In genomic region chr5:112996830-112997374, GRCh38 we compare ENCODE assay signal across 27 cellular contexts.
"Had no signal": no experiment of that assay in that cellular context is flagged by ENCODE, and none has a peak within 500 bp of the region (broad histone marks: within the 10 kb centered on the region; RNA-seq: fewer than 3 reads in every experiment).

No MANE protein-coding gene starts in this region.

- H3K27ac Mint-ChIP-seq: activated B cell treated with CpG ODN at 0.5 μM for 24 hours; activated naive CD4-positive, alpha-beta T cell treated with anti-CD3 and anti-CD28 coated beads for 36 hours; activated naive CD8-positive, alpha-beta T cell treated with anti-CD3 and anti-CD28 coated beads for 36 hours; activated T-helper 1 cell treated with anti-CD3 and anti-CD28 coated beads, Interleukin-12 subunit alpha, Interleukin-12 subunit beta, Interleukin-2, Interleukin-4 antibody, amounts not matched to agents 30 ng/mL and 10 ng/mL and 1 ng/mL, durations not matched to agents 14 hours and 24 hours and 36 hours; natural killer cell treated with Interleukin-12 subunit alpha and Interleukin-12 subunit beta and Interleukin-15 and Interleukin-18, amount 100 ng/mL, for 72 hours; stimulated activated effector memory CD8-positive, alpha-beta T cell treated with anti-CD3 and anti-CD28 coated beads, Interleukin-12 subunit alpha, Interleukin-12 subunit beta, amount 100 ng/mL, for 72 hours; T-cell; T-helper 2 cell treated with Interferon-gamma antibody and Interleukin-4, amounts not matched to agents 5 μg/mL and 100 μg/mL, for 36 hours had no signal

- H3K27ac ChIP-seq: ascending aorta, breast epithelium, esophagus muscularis mucosa, gastrocnemius medialis, hepatocyte, lower lobe of right lung, right lobe of liver, suprapubic skin, tibial artery had no signal

- H3K4me2 ChIP-seq: hepatocyte had no signal

- H3K9me3 Mint-ChIP-seq: activated B cell treated with CpG ODN at 0.5 μM for 24 hours; activated naive CD4-positive, alpha-beta T cell treated with anti-CD3 and anti-CD28 coated beads for 36 hours; activated naive CD8-positive, alpha-beta T cell treated with anti-CD3 and anti-CD28 coated beads for 36 hours; activated T-helper 1 cell treated with anti-CD3 and anti-CD28 coated beads, Interleukin-12 subunit alpha, Interleukin-12 subunit beta, Interleukin-2, Interleukin-4 antibody, amounts not matched to agents 30 ng/mL and 10 ng/mL and 1 ng/mL, durations not matched to agents 14 hours and 24 hours and 36 hours; natural killer cell treated with Interleukin-12 subunit alpha and Interleukin-12 subunit beta and Interleukin-15 and Interleukin-18, amount 100 ng/mL, for 72 hours; stimulated activated effector memory CD8-positive, alpha-beta T cell treated with anti-CD3 and anti-CD28 coated beads, Interleukin-12 subunit alpha, Interleukin-12 subunit beta, amount 100 ng/mL, for 72 hours; T-cell; T-helper 2 cell treated with Interferon-gamma antibody and Interleukin-4, amounts not matched to agents 5 μg/mL and 100 μg/mL, for 36 hours had no signal

- DNase-seq: activated B cell treated with CpG ODN at 0.5 μM for 24 hours; activated CD4-positive, alpha-beta T cell treated with anti-CD3 and anti-CD28 coated beads, Interleukin-2, amount 50 U/mL, for 4 hours; activated CD8-positive, alpha-beta memory T cell treated with anti-CD3 and anti-CD28 coated beads for 24 hours; activated effector memory CD4-positive, alpha-beta T cell treated with anti-CD3 and anti-CD28 coated beads, Interleukin-2, amount 50 U/mL, for 16 hours; activated naive CD4-positive, alpha-beta T cell treated with anti-CD3 and anti-CD28 coated beads for 36 hours; activated naive CD8-positive, alpha-beta T cell treated with anti-CD3 and anti-CD28 coated beads for 36 hours; activated T-cell treated with anti-CD3 and anti-CD28 coated beads, Interleukin-2, amount 50 U/mL, for 1 hour; central memory CD4-positive, alpha-beta T cell; dermis blood vessel endothelial cell; effector CD4-positive, alpha-beta T cell; gastrocnemius medialis; kidney; lower lobe of right lung; right lobe of liver; stimulated activated CD4-positive, alpha-beta T cell treated with anti-CD3 and anti-CD28 coated beads, Interleukin-12 subunit alpha, Interleukin-12 subunit beta, amount 100 ng/mL, for 4 hours; stimulated activated CD4-positive, alpha-beta T cell treated with anti-CD3 and anti-CD28 coated beads, Interleukin-4, amount 100 ng/mL, for 24 hours; T-cell; tibial artery had no signal

- H2AFZ ChIP-seq: hepatocyte had no signal

- H3K4me3 Mint-ChIP-seq: activated B cell treated with CpG ODN at 0.5 μM for 24 hours; activated naive CD4-positive, alpha-beta T cell treated with anti-CD3 and anti-CD28 coated beads for 36 hours; activated naive CD8-positive, alpha-beta T cell treated with anti-CD3 and anti-CD28 coated beads for 36 hours; activated T-helper 1 cell treated with anti-CD3 and anti-CD28 coated beads, Interleukin-12 subunit alpha, Interleukin-12 subunit beta, Interleukin-2, Interleukin-4 antibody, amounts not matched to agents 30 ng/mL and 10 ng/mL and 1 ng/mL, durations not matched to agents 14 hours and 24 hours and 36 hours; natural killer cell treated with Interleukin-12 subunit alpha and Interleukin-12 subunit beta and Interleukin-15 and Interleukin-18, amount 100 ng/mL, for 72 hours; stimulated activated effector memory CD8-positive, alpha-beta T cell treated with anti-CD3 and anti-CD28 coated beads, Interleukin-12 subunit alpha, Interleukin-12 subunit beta, amount 100 ng/mL, for 72 hours; T-cell; T-helper 2 cell treated with Interferon-gamma antibody and Interleukin-4, amounts not matched to agents 5 μg/mL and 100 μg/mL, for 36 hours had no signal

- H3K4me1 ChIP-seq: breast epithelium, right lobe of liver had no signal

- H3K36me3 ChIP-seq: breast epithelium had no signal

- H3K9me3 ChIP-seq: ascending aorta, breast epithelium, esophagus muscularis mucosa, gastrocnemius medialis, lower lobe of right lung, right lobe of liver, suprapubic skin, tibial artery had no signal

- H3K27me3 Mint-ChIP-seq: activated B cell treated with CpG ODN at 0.5 μM for 24 hours; activated naive CD8-positive, alpha-beta T cell treated with anti-CD3 and anti-CD28 coated beads for 36 hours; natural killer cell treated with Interleukin-12 subunit alpha and Interleukin-12 subunit beta and Interleukin-15 and Interleukin-18, amount 100 ng/mL, for 72 hours; T-cell had no signal

- H3K4me3 ChIP-seq: ascending aorta, breast epithelium, esophagus muscularis mucosa, gastrocnemius medialis, hepatocyte, lower lobe of right lung, right lobe of liver, suprapubic skin, tibial artery had no signal

- ATAC-seq: natural killer cell treated with Interleukin-12 subunit alpha and Interleukin-12 subunit beta and Interleukin-15 and Interleukin-18, amount 100 ng/mL, for 72 hours had no signal

- H3K27me3 ChIP-seq: ascending aorta, breast epithelium, esophagus muscularis mucosa, gastrocnemius medialis, hepatocyte, right lobe of liver, suprapubic skin, tibial artery had no signal
